ENCODE assay signal across 20 cellular contexts in genomic region chr20:41513829-41514228, GRCh38.
DNase-seq lines count a peak whose midpoint lies in the region; ATAC-seq and TF ChIP-seq lines count a peak whose summit lies in the region.
"Had no signal": no experiment of that assay in that cellular context is flagged by ENCODE, and none has a peak within 500 bp of the region (broad histone marks: within the 10 kb centered on the region; RNA-seq: fewer than 3 reads in every experiment).

No MANE protein-coding gene starts in this region.

- H3K23ac ChIP-seq in IMR-90 (ENCODE audit: low read depth, low read length) = no peak overlapping the region

- no peak overlapping the region for H4K5ac ChIP-seq in IMR-90 (ENCODE audit: low read depth, low read length)

- in situ Hi-C loops in IMR-90 (cut with MboI; ENCODE audit: low sequenced_read_pairs) = no loop called here

- TF ChIP-seq RAD21 in IMR-90 (IDR thresholded peaks at IDR 0.05; ENCODE audit: low read length) = no peak

- H2BK120ac ChIP-seq in IMR-90 (ENCODE audit: low read depth, low read length) = no peak overlapping the region

- peak overlapping the region; percentile 25; the same call in 1 of the 2 replicates for H3K4me2 ChIP-seq in IMR-90 (ENCODE audit: low read depth, low read length)

- no peak for TF ChIP-seq CTCF in IMR-90 (conservative IDR thresholded peaks at IDR 0.05; ENCODE audit: low read depth, low read length)

- DNase-seq in IMR-90 (no peak), T-helper 17 cell (no peak), left ventricle myocardium superior (no peak), middle frontal gyrus (ENCODE audit: extremely low spot score, low spot score) (no peak)
- DNase-seq: CD4-positive, CD25-positive, alpha-beta regulatory T cell; COR-L47; DMS79; H7; HFFc6; KG1; NCI-H1092; NCI-H1436; NCI-H1930; NCI-H226; NCI-H524; NCI-H82; SHP77 had no signal

- H3K18ac ChIP-seq in IMR-90 (ENCODE audit: low read depth, low read length) = peak overlapping the region; percentile 51; the same call in 1 of the 2 replicates

- no peak overlapping the region for H2AK5ac ChIP-seq in IMR-90 (ENCODE audit: low read depth, low read length)

- CTCF ChIA-PET in IMR-90 (lab: Yijun Ruan, JAX) = no interaction called here

- H2AFZ ChIP-seq in IMR-90 (replicated peaks; ENCODE audit: low read length, poor library complexity) = no peak overlapping the region

- H3K36me3 Mint-ChIP-seq in T-helper 17 cell (ENCODE audit: low read depth) = peaks cover 28% of the 10 kb centered on the region

- peaks cover 33% of the 10 kb centered on the region for H3K4me1 Mint-ChIP-seq in T-helper 17 cell

- BruUV-seq in IMR-90 (replicated peaks; lab: Mats Ljungman, UMichigan) = no TSS peak

- TF ChIP-seq POLR2A in IMR-90 (IDR thresholded peaks at IDR 0.05; ENCODE audit: low read depth, low read length) = no peak

- H4K8ac ChIP-seq in IMR-90 (ENCODE audit: low read depth in 2 of 2, low read length in 2 of 2) = no peak overlapping the region

- no peak overlapping the region for H2BK15ac ChIP-seq in IMR-90 (ENCODE audit: low read depth, low read length)

- no peak overlapping the region for H4K91ac ChIP-seq in IMR-90 (ENCODE audit: insufficient read depth, low read depth, low read length)

- H3K14ac ChIP-seq in IMR-90 (replicated peaks; ENCODE audit: low read depth, low read length) = no peak overlapping the region

- H3K27ac ChIP-seq in IMR-90 (ENCODE audit: insufficient read depth, low read length) = no peak overlapping the region
- H3K27ac ChIP-seq in skeletal muscle tissue (ENCODE audit: low read depth, low read length) = peak overlapping the region; percentile 26

- no peak overlapping the region for H3K4me3 Mint-ChIP-seq in T-helper 17 cell
- H3K4me3 Mint-ChIP-seq: CD4-positive, CD25-positive, alpha-beta regulatory T cell; HFFc6 had no signal

- WGBS in IMR-90 (ENCODE audit: extremely low coverage in 2 of 2, insufficient read length in 1 of 2), 2 experiments = no CpG with 5 or more reads among the region's 2 CpGs

- peaks cover 12% of the 10 kb centered on the region for H3K36me3 ChIP-seq in IMR-90 (ENCODE audit: control insufficient read depth, insufficient read depth, low read length)
- H3K36me3 ChIP-seq in skeletal muscle tissue (ENCODE audit: control insufficient read depth in 3 of 3, insufficient read depth in 3 of 3, low read length in 3 of 3) = peaks cover 2 to 13% (median 3%) of the 10 kb centered on the region in 3 donors

- no peak overlapping the region for H2BK5ac ChIP-seq in IMR-90 (ENCODE audit: low read depth, low read length, poor library complexity, severe bottlenecking)

- peak overlapping the region; percentile 30 for H3K27ac Mint-ChIP-seq in T-helper 17 cell
- H3K27ac Mint-ChIP-seq: HFFc6 had no signal

- dilution Hi-C loops in IMR-90 (cut with HindIII; ENCODE audit: low sequenced_read_pairs, unreplicated experiment) = no loop called here

- POLR2A ChIA-PET in IMR-90 (lab: Charles Lee; ENCODE audit: unreplicated experiment) = no interaction called here

- ATAC-seq in IMR-90 (ENCODE audit: low read depth) = no peak
- no peak for ATAC-seq in T-helper 17 cell
- peak; percentile 59 for ATAC-seq in left ventricle myocardium superior
- ATAC-seq in HG03139 (IDR thresholded peaks at IDR 0.05; ENCODE audit: unreplicated experiment) = no peak
- no peak for ATAC-seq in HG03439 (IDR thresholded peaks at IDR 0.05; ENCODE audit: unreplicated experiment)

- intact Hi-C loops in IMR-90 (cut with micrococcal nuclease) (no loop called here), left ventricle myocardium superior (cut with micrococcal nuclease) (no loop called here)

- H3K4me1 ChIP-seq in IMR-90 (ENCODE audit: control insufficient read depth, insufficient read depth, low read length) = peaks cover 10% of the 10 kb centered on the region
- H3K4me1 ChIP-seq in skeletal muscle tissue (ENCODE audit: control insufficient read depth in 3 of 3, insufficient read depth in 3 of 3, low read length in 3 of 3) = peaks cover 34 to 52% (median 42%) of the 10 kb centered on the region in 3 donors

- H2AK9ac ChIP-seq in IMR-90 (replicated peaks; ENCODE audit: low read depth, low read length, poor library complexity) = no peak overlapping the region

- H3K9ac ChIP-seq in IMR-90 (ENCODE audit: low read depth, low read length) = no peak overlapping the region
- H3K9ac ChIP-seq in skeletal muscle tissue (ENCODE audit: low read depth in 1 of 3, low read length in 3 of 3) = no peak overlapping the region

- no peak overlapping the region for H3K56ac ChIP-seq in IMR-90 (ENCODE audit: extremely low read depth, insufficient read depth, low read length)

- no peaks in the 10 kb centered on the region for H3K27me3 Mint-ChIP-seq in T-helper 17 cell
- H3K27me3 Mint-ChIP-seq: CD4-positive, CD25-positive, alpha-beta regulatory T cell had no signal

- no peak overlapping the region for H2BK20ac ChIP-seq in IMR-90 (ENCODE audit: low read depth, low read length)

- H3K27me3 ChIP-seq in IMR-90 (ENCODE audit: control insufficient read depth, insufficient read depth, low read length) = no peaks in the 10 kb centered on the region
- H3K27me3 ChIP-seq in skeletal muscle tissue (ENCODE audit: control insufficient read depth in 3 of 3, insufficient read depth in 3 of 3, low read length in 3 of 3) = no peaks in the 10 kb centered on the region

- H3K4me3 ChIP-seq in IMR-90 (ENCODE audit: insufficient read depth, low read depth, low read length) (no peak overlapping the region), skeletal muscle tissue (ENCODE audit: low read length in 3 of 3) (no peak overlapping the region)

- no peaks in the 10 kb centered on the region for H4K20me1 ChIP-seq in IMR-90 (ENCODE audit: insufficient read depth, low read length)

- H3K9me3 ChIP-seq in IMR-90 (ENCODE audit: control insufficient read depth, insufficient read depth, low read length) (no peaks in the 10 kb centered on the region), T-helper 17 cell (ENCODE audit: control insufficient read depth, low read length, poor library complexity, severe bottlenecking) (no peaks in the 10 kb centered on the region), skeletal muscle tissue (ENCODE audit: control insufficient read depth in 3 of 3, low read length in 3 of 3) (no peaks in the 10 kb centered on the region)

- H3K79me1 ChIP-seq in IMR-90 (ENCODE audit: low read depth in 1 of 2, low read length in 2 of 2) = peaks cover 17 to 32% of the 10 kb centered on the region in 2 experiments

- peaks cover 6% of the 10 kb centered on the region; the same call in 1 of the 2 replicates for H3K9me1 ChIP-seq in IMR-90 (ENCODE audit: insufficient read depth, low read length)

- no peak overlapping the region for H3K4ac ChIP-seq in IMR-90 (ENCODE audit: low read depth, low read length)

TF ChIP-seq in IMR-90, 13 proteins besides CTCF, POLR2A, EP300 and RAD21:
- no peak for TF ChIP-seq CEBPB (IDR thresholded peaks at IDR 0.05; ENCODE audit: low read depth, low read length)
